Comparison of ENCODE assay signal across 34 cellular contexts in genomic region chr18:57733861-57734260, GRCh38.
"Had no signal": no experiment of that assay in that cellular context is flagged by ENCODE, and none has a peak within 500 bp of the region (broad histone marks: within the 10 kb centered on the region; RNA-seq: fewer than 3 reads in every experiment).

No MANE protein-coding gene starts in this region.

- ATAC-seq: activated CD8-positive, alpha-beta T cell treated with anti-CD3 and anti-CD28 coated beads for 36 hours; activated naive CD4-positive, alpha-beta T cell treated with anti-CD3 and anti-CD28 coated beads, Interleukin-2, amount 50 U/mL, for 72 hours; activated T-cell treated with anti-CD3 and anti-CD28 coated beads, Interleukin-2, amount 50 U/mL, for 4 hours; activated T-cell treated with anti-CD3 and anti-CD28 coated beads, Interleukin-2, amount 50 U/mL, for 72 hours; activated T-helper 17 cell treated with anti-CD3 and anti-CD28 coated beads, Interleukin-2, amount 50 U/mL, for 72 hours had no signal

- H3K4me3 ChIP-seq: adrenal gland had no signal

- H3K36me3 Mint-ChIP-seq: brain had no signal

- H3K4me3 Mint-ChIP-seq: activated B cell treated with CpG ODN at 0.5 μM for 24 hours; activated CD4-positive, alpha-beta memory T cell treated with anti-CD3 and anti-CD28 coated beads for 36 hours; activated CD4-positive, alpha-beta T cell treated with anti-CD3 and anti-CD28 coated beads, Interleukin-2, amount 10 ng/mL, durations not matched to agents 24 days and 14 days; activated CD8-positive, alpha-beta T cell treated with anti-CD3 and anti-CD28 coated beads for 36 hours; activated naive CD4-positive, alpha-beta T cell treated with anti-CD3 and anti-CD28 coated beads for 36 hours; activated naive CD8-positive, alpha-beta T cell treated with anti-CD3 and anti-CD28 coated beads for 36 hours; activated T-cell treated with anti-CD3 and anti-CD28 coated beads, Interleukin-2, amount 50 U/mL, for 4 hours; activated T-cell treated with anti-CD3 and anti-CD28 coated beads, Interleukin-2, amount 50 U/mL, for 72 hours; activated T-helper 1 cell treated with anti-CD3 and anti-CD28 coated beads, Interleukin-12 subunit alpha, Interleukin-12 subunit beta, Interleukin-2, Interleukin-4 antibody, amounts not matched to agents 30 ng/mL and 10 ng/mL and 1 ng/mL, durations not matched to agents 14 hours and 24 hours and 36 hours; activated T-helper 17 cell treated with anti-CD3 and anti-CD28 coated beads, Interleukin-2, amount 50 U/mL, for 72 hours; brain; T-helper 1 cell treated with Interleukin-12 subunit alpha and Interleukin-12 subunit beta and Interleukin-4 antibody, amounts not matched to agents 30 μg/mL and 1 μg/mL, for 36 hours; T-helper 2 cell treated with Interferon-gamma antibody and Interleukin-4, amounts not matched to agents 5 μg/mL and 100 μg/mL, for 36 hours had no signal

- H3K27ac Mint-ChIP-seq: activated B cell treated with CpG ODN at 0.5 μM for 24 hours; activated CD4-positive, alpha-beta memory T cell treated with anti-CD3 and anti-CD28 coated beads for 36 hours; activated CD4-positive, alpha-beta T cell treated with anti-CD3 and anti-CD28 coated beads, Interleukin-2, amount 10 ng/mL, durations not matched to agents 24 days and 14 days; activated CD8-positive, alpha-beta T cell treated with anti-CD3 and anti-CD28 coated beads for 36 hours; activated naive CD4-positive, alpha-beta T cell treated with anti-CD3 and anti-CD28 coated beads for 36 hours; activated naive CD4-positive, alpha-beta T cell treated with anti-CD3 and anti-CD28 coated beads, Interleukin-2, amount 50 U/mL, for 72 hours; activated naive CD8-positive, alpha-beta T cell treated with anti-CD3 and anti-CD28 coated beads for 36 hours; activated T-cell treated with anti-CD3 and anti-CD28 coated beads, Interleukin-2, amount 50 U/mL, for 72 hours; activated T-helper 1 cell treated with anti-CD3 and anti-CD28 coated beads, Interleukin-12 subunit alpha, Interleukin-12 subunit beta, Interleukin-2, Interleukin-4 antibody, amounts not matched to agents 30 ng/mL and 10 ng/mL and 1 ng/mL, durations not matched to agents 14 hours and 24 hours and 36 hours; activated T-helper 17 cell treated with anti-CD3 and anti-CD28 coated beads, Interleukin-2, amount 50 U/mL, for 72 hours; brain; T-helper 1 cell treated with Interleukin-12 subunit alpha and Interleukin-12 subunit beta and Interleukin-4 antibody, amounts not matched to agents 30 μg/mL and 1 μg/mL, for 36 hours; T-helper 2 cell treated with Interferon-gamma antibody and Interleukin-4, amounts not matched to agents 5 μg/mL and 100 μg/mL, for 36 hours had no signal

- DNase-seq: activated B cell treated with CpG ODN at 0.5 μM for 24 hours; activated CD4-positive, alpha-beta memory T cell treated with anti-CD3 and anti-CD28 coated beads for 36 hours; activated CD4-positive, alpha-beta T cell treated with anti-CD3 and anti-CD28 coated beads for 4 hours; activated CD4-positive, alpha-beta T cell treated with anti-CD3 and anti-CD28 coated beads, Interleukin-2, amount 10 ng/mL, durations not matched to agents 24 days and 14 days; activated CD4-positive, alpha-beta T cell treated with anti-CD3 and anti-CD28 coated beads, Interleukin-2, amount 50 U/mL, for 1 hour; activated CD4-positive, alpha-beta T cell treated with anti-CD3 and anti-CD28 coated beads, Interleukin-2, amount 50 U/mL, for 4 hours; activated CD4-positive, CD25-positive, alpha-beta regulatory T cell treated with anti-CD3 and anti-CD28 coated beads, Interleukin-2, amount 50 U/mL, for 72 hours; activated CD8-positive, alpha-beta memory T cell treated with anti-CD3 and anti-CD28 coated beads, Interleukin-2, amount 50 U/mL, for 4 hours; activated CD8-positive, alpha-beta T cell treated with anti-CD3 and anti-CD28 coated beads for 36 hours; activated effector memory CD4-positive, alpha-beta T cell treated with anti-CD3 and anti-CD28 coated beads, Interleukin-2, amount 50 U/mL, for 16 hours; activated gamma-delta T cell treated with Interleukin-2 at 50 U/mL for 16 hours; activated naive CD4-positive, alpha-beta T cell; activated naive CD4-positive, alpha-beta T cell treated with anti-CD3 and anti-CD28 coated beads for 36 hours; activated naive CD4-positive, alpha-beta T cell treated with anti-CD3 and anti-CD28 coated beads, Interleukin-2, amount 50 U/mL, for 16 hours; activated naive CD8-positive, alpha-beta T cell treated with anti-CD3 and anti-CD28 coated beads for 36 hours; activated T-cell treated with anti-CD3 and anti-CD28 coated beads for 4 hours; activated T-cell treated with anti-CD3 and anti-CD28 coated beads, Interleukin-2, amount 50 U/mL, for 1 hour; activated T-cell treated with anti-CD3 and anti-CD28 coated beads, Interleukin-2, amount 50 U/mL, for 4 hours; activated T-cell treated with anti-CD3 and anti-CD28 coated beads, Interleukin-2, amount 50 U/mL, for 72 hours; adrenal gland; amniotic stem cell; aorta; central memory CD4-positive, alpha-beta T cell; T-helper 1 cell; T-helper 2 cell; T-helper 9 cell had no signal

- H3K27me3 ChIP-seq: adrenal gland had no signal

- H3K4me1 Mint-ChIP-seq: activated CD4-positive, alpha-beta T cell treated with anti-CD3 and anti-CD28 coated beads, Interleukin-2, amount 10 ng/mL, durations not matched to agents 24 days and 14 days; activated naive CD8-positive, alpha-beta T cell treated with anti-CD3 and anti-CD28 coated beads for 36 hours had no signal

- H3K9me3 ChIP-seq: adrenal gland had no signal

- H3K27ac ChIP-seq: adrenal gland, VCaP had no signal

- H3K36me3 ChIP-seq: adrenal gland had no signal

- FAIRE-seq: TTC549 had no signal

- H3K27me3 Mint-ChIP-seq: activated B cell treated with CpG ODN at 0.5 μM for 24 hours; activated CD4-positive, alpha-beta memory T cell treated with anti-CD3 and anti-CD28 coated beads for 36 hours; activated CD4-positive, alpha-beta T cell treated with anti-CD3 and anti-CD28 coated beads, Interleukin-2, amount 10 ng/mL, durations not matched to agents 24 days and 14 days; activated CD8-positive, alpha-beta T cell treated with anti-CD3 and anti-CD28 coated beads for 36 hours; activated naive CD8-positive, alpha-beta T cell treated with anti-CD3 and anti-CD28 coated beads for 36 hours; activated T-helper 17 cell treated with anti-CD3 and anti-CD28 coated beads, Interleukin-2, amount 50 U/mL, for 72 hours; brain had no signal
